1 cellular context compared by ENCODE assay signal in genomic region chr1:53716150-53716549, GRCh38.
TF ChIP-seq lines count a peak whose summit lies in the region.

No MANE protein-coding gene starts in this region.

TF ChIP-seq in H1, 55 proteins besides CTCF, POLR2A, EP300 and RAD21:
- TF ChIP-seq KDM1A (IDR thresholded peaks at IDR 0.05; ENCODE audit: borderline replicate concordance, low read length) (no peak), YY1 (IDR thresholded peaks at IDR 0.05; ENCODE audit: low read depth, low read length) (no peak), CBX5 (IDR thresholded peaks at IDR 0.05; ENCODE audit: low read depth, low read length) (no peak), BCL11A (IDR thresholded peaks at IDR 0.05; ENCODE audit: low read depth in 2 of 2, low read length in 2 of 2) (no peak), CTBP2 (IDR thresholded peaks at IDR 0.05; ENCODE audit: borderline replicate concordance, insufficient read depth, insufficient read length, low read length) (no peak), BRCA1 (IDR thresholded peaks at IDR 0.05; ENCODE audit: low read depth, low read length) (no peak), NANOG (IDR thresholded peaks at IDR 0.05; ENCODE audit: insufficient read depth, low read depth, low read length, poor library complexity, severe bottlenecking) (no peak), RNF2 (IDR thresholded peaks at IDR 0.05; ENCODE audit: borderline replicate concordance, low read depth, low read length, missing control alignments, poor library complexity, severe bottlenecking) (no peak), CEBPB (IDR thresholded peaks at IDR 0.05; ENCODE audit: low read depth, low read length) (no peak), EZH2 (IDR thresholded peaks at IDR 0.05; ENCODE audit: low read depth, low read length, severe bottlenecking) (no peak), POU5F1 (IDR thresholded peaks at IDR 0.05; ENCODE audit: low read depth, low read length) (no peak)
TF ChIP-seq in H1: peak in this region for 0.
